32 cellular contexts compared by ENCODE assay signal in the genomic region with DNA sequence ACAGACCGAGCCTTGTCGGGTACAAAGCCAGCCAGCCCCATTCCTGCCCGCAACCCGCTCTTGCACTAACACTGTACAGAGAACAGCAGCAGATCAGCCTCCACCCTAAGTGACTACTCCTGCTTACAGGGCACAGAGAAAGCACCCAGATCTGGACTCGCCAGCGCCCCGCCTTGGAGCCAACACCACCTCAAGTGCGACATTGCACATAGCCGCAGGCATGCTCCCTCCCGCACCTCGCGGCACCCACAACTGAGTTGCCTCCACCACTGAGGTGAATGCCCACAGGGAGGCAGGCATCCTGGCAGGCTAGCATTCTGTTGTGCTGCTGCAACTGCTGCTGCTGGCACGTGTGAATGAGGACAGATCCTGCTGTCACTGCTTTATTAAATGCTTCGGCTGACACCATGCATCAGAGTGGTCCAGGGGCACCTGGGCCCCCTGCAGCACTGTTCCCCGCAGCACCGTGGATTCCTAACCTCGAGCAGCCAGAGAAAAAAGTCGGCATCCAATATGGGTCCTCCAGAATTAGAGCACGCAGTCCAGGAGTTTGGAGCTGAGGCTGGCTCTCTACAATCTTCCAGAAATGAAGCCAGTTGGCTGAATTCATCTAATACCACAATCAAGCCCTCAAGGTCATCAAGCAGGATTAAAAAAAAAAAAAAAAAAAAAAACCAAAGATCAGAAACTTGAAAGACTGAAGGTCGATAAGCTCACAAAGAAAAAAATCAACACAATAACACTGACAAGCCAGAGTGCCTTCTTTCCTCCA.
DNase-seq lines count a peak whose midpoint lies in the region; ATAC-seq, FAIRE-seq and TF ChIP-seq lines count a peak whose summit lies in the region.
"Had no signal": no experiment of that assay in that cellular context is flagged by ENCODE, and none has a peak within 500 bp of the region (broad histone marks: within the 10 kb centered on the region; RNA-seq: fewer than 3 reads in every experiment).

No MANE protein-coding gene starts in this region.

- H3K27me3 ChIP-seq in HepG2 (ENCODE audit: control insufficient read depth in 1 of 2, insufficient read depth in 2 of 2, low read length in 2 of 2) (no peaks in the 10 kb centered on the region), aorta (ENCODE audit: control insufficient read depth in 1 of 2, insufficient read depth in 2 of 2, low read length in 1 of 2) (no peaks in the 10 kb centered on the region)
- no peaks in the 10 kb centered on the region for H3K27me3 ChIP-seq in CD4-positive, alpha-beta memory T cell (ENCODE audit: insufficient read depth, low read length)
- H3K27me3 ChIP-seq: ascending aorta, right lobe of liver, vagina had no signal

- no peak overlapping the region for H3K4me3 Mint-ChIP-seq in stimulated activated naive CD8-positive, alpha-beta T cell treated with anti-CD3 and anti-CD28 coated beads, Interleukin-15, amount 100 ng/mL, for 72 hours
- H3K4me3 Mint-ChIP-seq in CD4-positive, alpha-beta memory T cell = no peak overlapping the region
- H3K4me3 Mint-ChIP-seq: activated naive CD8-positive, alpha-beta T cell treated with anti-CD3 and anti-CD28 coated beads for 36 hours; dendritic cell treated with granulocyte-macrophage colony-stimulating factor and Interleukin-4, amounts not matched to agents 40 ng/mL and 50 ng/mL, for 4 days; endodermal cell; memory B cell; neural crest cell had no signal

- in situ Hi-C loops in HepG2 (cut with HindIII; ENCODE audit: extremely low pct_ligation_motif_present, low pct_unique_long_range_greater_than_20kb) = no loop called here

- TF ChIP-seq EP300 in HepG2 (IDR thresholded peaks at IDR 0.05; ENCODE audit: low read depth in 2 of 2, low read length in 2 of 2) (no peak), HepG2 (CRISPR knock-in tag; IDR thresholded peaks at IDR 0.05; ENCODE audit: borderline replicate concordance) (no peak)

- H3K79me2 ChIP-seq in HepG2 (ENCODE audit: insufficient read depth, low read length) = no peaks in the 10 kb centered on the region

- no peaks in the 10 kb centered on the region for H3K36me3 Mint-ChIP-seq in CD4-positive, alpha-beta memory T cell
- H3K36me3 Mint-ChIP-seq: activated naive CD8-positive, alpha-beta T cell treated with anti-CD3 and anti-CD28 coated beads for 36 hours; memory B cell had no signal

- DNase-seq in stimulated activated naive CD8-positive, alpha-beta T cell treated with anti-CD3 and anti-CD28 coated beads, Interleukin-15, amount 100 ng/mL, for 72 hours = no peak
- no peak for DNase-seq in stimulated activated naive CD8-positive, alpha-beta T cell treated with anti-CD3 and anti-CD28 coated beads, Interleukin-15, Interleukin-2, amounts not matched to agents 100 U/mL and 50 U/mL, for 24 hours
- DNase-seq in NCI-H774 (lab: John Stamatoyannopoulos, UW) = peak; percentile 52
- DNase-seq in HepG2 (ENCODE audit: low spot score) = no peak
- DNase-seq in aorta = peak in 1 of 2 donors; percentile 67
- no peak for DNase-seq in CD4-positive, alpha-beta memory T cell
- DNase-seq in lower leg skin (ENCODE audit: low spot score in 2 of 2) = no peak
- DNase-seq: activated CD4-positive, CD25-positive, alpha-beta regulatory T cell treated with anti-CD3 and anti-CD28 coated beads, Interleukin-2, amount 50 U/mL, for 72 hours; activated naive CD8-positive, alpha-beta T cell treated with anti-CD3 and anti-CD28 coated beads for 36 hours; activated T-cell treated with anti-CD3 and anti-CD28 coated beads for 4 hours; caudate nucleus; endodermal cell; foreskin fibroblast; GM23248; IMR-90; NCI-H2081; NCI-H524; stimulated activated CD4-positive, alpha-beta T cell treated with anti-CD3 and anti-CD28 coated beads, Interleukin-4, amount 100 ng/mL, for 4 hours; stimulated activated naive CD4-positive, alpha-beta T cell had no signal

- no peak overlapping the region for H2AFZ ChIP-seq in HepG2 (ENCODE audit: low read length)
- H2AFZ ChIP-seq: GM23248 had no signal

- peak; percentile 26 for ATAC-seq in stimulated activated naive CD8-positive, alpha-beta T cell treated with anti-CD3 and anti-CD28 coated beads, Interleukin-15, amount 100 ng/mL, for 72 hours
- no peak for ATAC-seq in stimulated activated naive CD8-positive, alpha-beta T cell treated with anti-CD3 and anti-CD28 coated beads, Interleukin-15, Interleukin-2, amounts not matched to agents 100 U/mL and 50 U/mL, for 24 hours
- peak; percentile 62 for ATAC-seq in HepG2
- ATAC-seq in aorta (ENCODE audit: low FRiP score) = peak; percentile 17
- no peak for ATAC-seq in HG03280 (IDR thresholded peaks at IDR 0.05; ENCODE audit: unreplicated experiment)
- ATAC-seq: esophagus mucosa had no signal

- no peaks in the 10 kb centered on the region for H4K20me1 ChIP-seq in HepG2 (ENCODE audit: insufficient read depth, low read length)

- H3K9me3 Mint-ChIP-seq in stimulated activated naive CD8-positive, alpha-beta T cell treated with anti-CD3 and anti-CD28 coated beads, Interleukin-15, amount 100 ng/mL, for 72 hours = peaks cover 5 to 26% of the 10 kb centered on the region in 2 donors
- peaks cover 0 to 12% (median 2%) of the 10 kb centered on the region in 8 donors for H3K9me3 Mint-ChIP-seq in CD4-positive, alpha-beta memory T cell
- H3K9me3 Mint-ChIP-seq: activated naive CD8-positive, alpha-beta T cell treated with anti-CD3 and anti-CD28 coated beads for 36 hours; neural crest cell had no signal

- H3K9ac ChIP-seq in HepG2 (ENCODE audit: insufficient read depth, low read depth, low read length) = no peak overlapping the region
- H3K9ac ChIP-seq: GM23248 had no signal

- no TSS peak for BruUV-seq in HepG2 (replicated peaks; lab: Mats Ljungman, UMichigan)

- TF ChIP-seq CTCF in HepG2 (CRISPR knock-in tag; IDR thresholded peaks at IDR 0.05) (peak; percentile 19), lower leg skin (IDR thresholded peaks at IDR 0.05) (no peak)

- 67% methylated on average over 17 of the region's 20 CpGs for WGBS in HepG2 (ENCODE audit: low lambda C conversion rate)
- 93 to 95% methylated on average over 20 of the region's 20 CpGs for WGBS in aorta, 2 donors
- 90 to 91% methylated on average over 20 of the region's 20 CpGs for WGBS in lower leg skin, 2 donors

- TF ChIP-seq RAD21 in HepG2 (CRISPR knock-in tag; IDR thresholded peaks at IDR 0.05) = no peak

- H3K9me3 ChIP-seq in HepG2 (ENCODE audit: low read length) (no peaks in the 10 kb centered on the region), aorta (ENCODE audit: control insufficient read depth, low read length) (no peaks in the 10 kb centered on the region)
- no peaks in the 10 kb centered on the region for H3K9me3 ChIP-seq in CD4-positive, alpha-beta memory T cell (ENCODE audit: control insufficient read depth in 1 of 2, low read length in 2 of 2)
- H3K9me3 ChIP-seq: ascending aorta, right lobe of liver, thoracic aorta, vagina had no signal

- TF ChIP-seq POLR2A in HepG2 (IDR thresholded peaks at IDR 0.05; ENCODE audit: insufficient read depth in 1 of 2, low read depth in 2 of 2, low read length in 2 of 2) = no peak
- no peak for TF ChIP-seq POLR2A in lower leg skin (IDR thresholded peaks at IDR 0.05)

- H3K4me1 Mint-ChIP-seq in stimulated activated naive CD8-positive, alpha-beta T cell treated with anti-CD3 and anti-CD28 coated beads, Interleukin-15, amount 100 ng/mL, for 72 hours = no peaks in the 10 kb centered on the region
- no peaks in the 10 kb centered on the region for H3K4me1 Mint-ChIP-seq in CD4-positive, alpha-beta memory T cell
- H3K4me1 Mint-ChIP-seq: activated naive CD8-positive, alpha-beta T cell treated with anti-CD3 and anti-CD28 coated beads for 36 hours; memory B cell had no signal

- intact Hi-C loops in HepG2 (cut with micrococcal nuclease; ENCODE audit: unreplicated experiment) (loop anchor here (10.0 kb wide), 1 partner anchor 355 kb away; the partner anchor contains the start of gene GASK1B), aorta (cut with DNase I) (no loop called here), lower leg skin (cut with DNase I; ENCODE audit: low total_unique reads) (no loop called here)
- intact Hi-C loops in CD4-positive, alpha-beta memory T cell (cut with micrococcal nuclease) = no loop called here

- no peak for FAIRE-seq in HepG2 (lab: Jason Lieb, UNC)
- FAIRE-seq: GM12891, TTC549 had no signal

- H3K27ac ChIP-seq in HepG2 (ENCODE audit: extremely low read length, insufficient read depth, low read length) (no peak overlapping the region), aorta (ENCODE audit: low read depth in 1 of 2, low read length in 2 of 2) (no peak overlapping the region)
- no peak overlapping the region for H3K27ac ChIP-seq in CD4-positive, alpha-beta memory T cell (ENCODE audit: low read depth, low read length)
- H3K27ac ChIP-seq: ascending aorta, GM23248, right lobe of liver, RWPE1, thoracic aorta, vagina had no signal

- H3K4me1 ChIP-seq in HepG2 (ENCODE audit: insufficient read depth, low read length) (peaks cover 23% of the 10 kb centered on the region), aorta (ENCODE audit: control insufficient read depth in 1 of 2, insufficient read depth in 2 of 2, low read length in 2 of 2) (no peaks in the 10 kb centered on the region)
- H3K4me1 ChIP-seq in CD4-positive, alpha-beta memory T cell (ENCODE audit: insufficient read depth, low read length) = no peaks in the 10 kb centered on the region
- H3K4me1 ChIP-seq: ascending aorta, vagina had no signal

- H3K4me3 ChIP-seq in HepG2 (replicated peaks in 1 of 3; ENCODE audit: insufficient read depth in 1 of 3, low read depth in 2 of 3, low read length in 3 of 3) = no peak overlapping the region; a peak in 1 of 6 replicates
- H3K4me3 ChIP-seq in aorta (ENCODE audit: low read length in 2 of 2) = no peak overlapping the region
- no peak overlapping the region for H3K4me3 ChIP-seq in CD4-positive, alpha-beta memory T cell (ENCODE audit: low read length in 2 of 2)
- H3K4me3 ChIP-seq in lower leg skin (ENCODE audit: low read depth, poor library complexity, severe bottlenecking) = no peak overlapping the region
- H3K4me3 ChIP-seq: ascending aorta, GM23248, right lobe of liver, thoracic aorta, vagina had no signal

- POLR2A ChIA-PET in HepG2 (lab: Yijun Ruan, JAX) = no interaction called here
- POLR2A ChIA-PET in CD4-positive, alpha-beta memory T cell (lab: Charles Lee; ENCODE audit: partially characterized antibody) = no interaction called here

- H3K36me3 ChIP-seq in HepG2 (replicated peaks in 1 of 2; ENCODE audit: control insufficient read depth in 1 of 2, insufficient read depth in 2 of 2, low read length in 2 of 2) = no peaks in the 10 kb centered on the region
- H3K36me3 ChIP-seq in aorta (ENCODE audit: control insufficient read depth in 1 of 2, insufficient read depth in 2 of 2, low read length in 1 of 2) = no peaks in the 10 kb centered on the region
- no peaks in the 10 kb centered on the region for H3K36me3 ChIP-seq in CD4-positive, alpha-beta memory T cell (ENCODE audit: insufficient read depth, low read length)
- H3K36me3 ChIP-seq: ascending aorta, right lobe of liver, thoracic aorta, vagina had no signal

- H3K4me2 ChIP-seq in HepG2 (ENCODE audit: low read depth, low read length) = 0 out of 2 replicates have a peak overlapping the region, but pooled peaks have one; percentile 14

- H3K27me3 Mint-ChIP-seq in stimulated activated naive CD8-positive, alpha-beta T cell treated with anti-CD3 and anti-CD28 coated beads, Interleukin-15, amount 100 ng/mL, for 72 hours = no peaks in the 10 kb centered on the region
- H3K27me3 Mint-ChIP-seq in CD4-positive, alpha-beta memory T cell = no peaks in the 10 kb centered on the region
- H3K27me3 Mint-ChIP-seq: activated naive CD8-positive, alpha-beta T cell treated with anti-CD3 and anti-CD28 coated beads for 36 hours; dendritic cell treated with granulocyte-macrophage colony-stimulating factor and Interleukin-4, amounts not matched to agents 40 ng/mL and 50 ng/mL, for 4 days; memory B cell; progenitor cell of endocrine pancreas had no signal

- no peak overlapping the region for H3K27ac Mint-ChIP-seq in stimulated activated naive CD8-positive, alpha-beta T cell treated with anti-CD3 and anti-CD28 coated beads, Interleukin-15, amount 100 ng/mL, for 72 hours
- no peak overlapping the region for H3K27ac Mint-ChIP-seq in CD4-positive, alpha-beta memory T cell
- H3K27ac Mint-ChIP-seq: activated naive CD8-positive, alpha-beta T cell treated with anti-CD3 and anti-CD28 coated beads for 36 hours; dendritic cell treated with granulocyte-macrophage colony-stimulating factor and Interleukin-4, amounts not matched to agents 40 ng/mL and 50 ng/mL, for 4 days; endodermal cell; memory B cell; progenitor cell of endocrine pancreas had no signal

- CTCF ChIA-PET in HepG2 (lab: Yijun Ruan, JAX; ENCODE audit: low intra/inter-chr PET ratio, low total read pairs) = no interaction called here
- CTCF ChIA-PET in CD4-positive, alpha-beta memory T cell (lab: Charles Lee; ENCODE audit: partially characterized antibody) = no interaction called here

Comparison
In these comparisons a context has a peak if more than half of its experiments do, and no peak if none do; other contexts are left out.
1. ATAC-seq: peak in stimulated activated naive CD8-positive, alpha-beta T cell treated with anti-CD3 and anti-CD28 coated beads, Interleukin-15, amount 100 ng/mL, for 72 hours (single experiment), HepG2 (single experiment) and aorta (single experiment); none in stimulated activated naive CD8-positive, alpha-beta T cell treated with anti-CD3 and anti-CD28 coated beads, Interleukin-15, Interleukin-2, amounts not matched to agents 100 U/mL and 50 U/mL, for 24 hours (single experiment) and HG03280 (single experiment).